ENCODE assay signal across 1 cellular context in the genomic region with DNA sequence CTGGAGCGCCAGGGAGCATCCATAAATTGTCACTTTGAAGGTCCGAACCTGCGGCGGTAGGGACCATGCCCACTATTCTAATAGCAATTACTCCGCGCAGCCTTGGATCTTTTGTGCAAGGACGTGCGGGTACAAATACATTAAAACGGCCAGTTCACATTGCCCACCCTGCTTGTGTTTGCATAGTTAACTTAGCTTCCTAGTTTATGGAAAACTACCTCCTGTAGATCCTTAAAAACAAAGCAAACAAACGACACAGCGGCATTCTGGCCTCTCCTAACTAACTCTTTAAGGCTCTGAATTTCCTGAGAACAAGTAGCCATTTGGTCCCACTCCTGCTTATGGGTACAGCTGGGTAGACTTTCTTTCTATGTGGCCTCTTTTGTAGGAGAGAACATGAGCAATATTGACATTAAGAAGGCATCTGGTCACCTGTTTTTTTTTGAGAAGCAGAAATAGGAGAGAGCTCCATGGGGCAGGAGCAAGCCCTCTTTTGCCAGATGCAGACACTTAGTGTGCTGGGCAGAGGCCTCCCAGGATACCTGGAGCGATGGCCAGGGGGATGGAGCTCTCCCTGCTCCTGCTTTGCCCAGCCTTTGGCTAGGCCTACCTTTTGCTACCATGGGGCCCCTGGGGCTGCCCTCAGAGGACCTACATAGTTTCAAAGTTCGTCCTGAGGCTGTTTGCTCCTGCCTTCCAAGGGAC.
TF ChIP-seq lines count a peak whose summit lies in the region.

No MANE protein-coding gene starts in this region.

TF ChIP-seq in HepG2, 621 proteins besides CTCF, POLR2A, EP300 and RAD21 (continued from another document and continues in another):
- TF ChIP-seq, protein P1, sequence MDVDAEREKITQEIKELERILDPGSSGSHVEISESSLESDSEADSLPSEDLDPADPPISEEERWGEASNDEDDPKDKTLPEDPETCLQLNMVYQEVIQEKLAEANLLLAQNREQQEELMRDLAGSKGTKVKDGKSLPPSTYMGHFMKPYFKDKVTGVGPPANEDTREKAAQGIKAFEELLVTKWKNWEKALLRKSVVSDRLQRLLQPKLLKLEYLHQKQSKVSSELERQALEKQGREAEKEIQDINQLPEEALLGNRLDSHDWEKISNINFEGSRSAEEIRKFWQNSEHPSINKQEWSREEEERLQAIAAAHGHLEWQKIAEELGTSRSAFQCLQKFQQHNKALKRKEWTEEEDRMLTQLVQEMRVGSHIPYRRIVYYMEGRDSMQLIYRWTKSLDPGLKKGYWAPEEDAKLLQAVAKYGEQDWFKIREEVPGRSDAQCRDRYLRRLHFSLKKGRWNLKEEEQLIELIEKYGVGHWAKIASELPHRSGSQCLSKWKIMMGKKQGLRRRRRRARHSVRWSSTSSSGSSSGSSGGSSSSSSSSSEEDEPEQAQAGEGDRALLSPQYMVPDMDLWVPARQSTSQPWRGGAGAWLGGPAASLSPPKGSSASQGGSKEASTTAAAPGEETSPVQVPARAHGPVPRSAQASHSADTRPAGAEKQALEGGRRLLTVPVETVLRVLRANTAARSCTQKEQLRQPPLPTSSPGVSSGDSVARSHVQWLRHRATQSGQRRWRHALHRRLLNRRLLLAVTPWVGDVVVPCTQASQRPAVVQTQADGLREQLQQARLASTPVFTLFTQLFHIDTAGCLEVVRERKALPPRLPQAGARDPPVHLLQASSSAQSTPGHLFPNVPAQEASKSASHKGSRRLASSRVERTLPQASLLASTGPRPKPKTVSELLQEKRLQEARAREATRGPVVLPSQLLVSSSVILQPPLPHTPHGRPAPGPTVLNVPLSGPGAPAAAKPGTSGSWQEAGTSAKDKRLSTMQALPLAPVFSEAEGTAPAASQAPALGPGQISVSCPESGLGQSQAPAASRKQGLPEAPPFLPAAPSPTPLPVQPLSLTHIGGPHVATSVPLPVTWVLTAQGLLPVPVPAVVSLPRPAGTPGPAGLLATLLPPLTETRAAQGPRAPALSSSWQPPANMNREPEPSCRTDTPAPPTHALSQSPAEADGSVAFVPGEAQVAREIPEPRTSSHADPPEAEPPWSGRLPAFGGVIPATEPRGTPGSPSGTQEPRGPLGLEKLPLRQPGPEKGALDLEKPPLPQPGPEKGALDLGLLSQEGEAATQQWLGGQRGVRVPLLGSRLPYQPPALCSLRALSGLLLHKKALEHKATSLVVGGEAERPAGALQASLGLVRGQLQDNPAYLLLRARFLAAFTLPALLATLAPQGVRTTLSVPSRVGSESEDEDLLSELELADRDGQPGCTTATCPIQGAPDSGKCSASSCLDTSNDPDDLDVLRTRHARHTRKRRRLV (CRISPR knock-in tag; IDR thresholded peaks at IDR 0.05), result 0 out of 2 replicates have a peak, but pooled peaks have one; percentile 39
- TF ChIP-seq ZNF33B (CRISPR knock-in tag; IDR thresholded peaks at IDR 0.05) (no peak), ZNF75D (CRISPR knock-in tag; IDR thresholded peaks at IDR 0.05; ENCODE audit: borderline replicate concordance) (no peak), ZNF780A (CRISPR knock-in tag; IDR thresholded peaks at IDR 0.05) (no peak), JARID2 (CRISPR knock-in tag; IDR thresholded peaks at IDR 0.05; ENCODE audit: insufficient replicate concordance) (no peak), SMC3 (IDR thresholded peaks at IDR 0.05; ENCODE audit: low read length) (peak; percentile 8; the same call in 1 of the 2 replicates), IRF2 (CRISPR knock-in tag; IDR thresholded peaks at IDR 0.05) (peak; percentile 41; the same call in 1 of the 2 replicates), HNRNPUL1 (IDR thresholded peaks at IDR 0.05; ENCODE audit: low read depth, low read length) (no peak), BCL6 (CRISPR knock-in tag; IDR thresholded peaks at IDR 0.05) (peak; percentile 67), SOX13 (IDR thresholded peaks at IDR 0.05) (no peak), SOX13 (CRISPR knock-in tag; conservative IDR thresholded peaks at IDR 0.05 in 1 of 2, IDR thresholded peaks at IDR 0.05 in 1 of 2) (peak in 1 of 2 experiments; percentile 51; a peak in 1 of 4 replicates), HNRNPL (IDR thresholded peaks at IDR 0.05; ENCODE audit: low read depth, low read length) (0 out of 2 replicates have a peak, but pooled peaks have one; percentile 45), FOXA3 (CRISPR knock-in tag; IDR thresholded peaks at IDR 0.05) (no peak), MXD4 (CRISPR knock-in tag; IDR thresholded peaks at IDR 0.05) (no peak), PHF21A (CRISPR knock-in tag; IDR thresholded peaks at IDR 0.05) (peak; percentile 77), GZF1 (CRISPR knock-in tag; IDR thresholded peaks at IDR 0.05) (peak; percentile 11; the same call in 1 of the 2 replicates), KDM5B (CRISPR knock-in tag; IDR thresholded peaks at IDR 0.05; ENCODE audit: borderline replicate concordance) (no peak), ZFP36L2 (CRISPR knock-in tag; IDR thresholded peaks at IDR 0.05) (no peak), POLR2AphosphoS5 (IDR thresholded peaks at IDR 0.05; ENCODE audit: low read depth, low read length) (peak; percentile 51), ZNF644 (CRISPR knock-in tag; IDR thresholded peaks at IDR 0.05; ENCODE audit: low read depth) (0 out of 2 replicates have a peak, but pooled peaks have one; percentile 45), RBM22 (optimal IDR thresholded peaks at IDR 0.05; ENCODE audit: low read length) (peak; percentile 21), KDM4B (CRISPR knock-in tag; IDR thresholded peaks at IDR 0.05) (0 out of 2 replicates have a peak, but pooled peaks have one; percentile 68), ZNF136 (CRISPR knock-in tag; IDR thresholded peaks at IDR 0.05; ENCODE audit: low read depth) (0 out of 2 replicates have a peak, but pooled peaks have one; percentile 21), MEF2D (CRISPR knock-in tag; IDR thresholded peaks at IDR 0.05) (0 out of 2 replicates have a peak, but pooled peaks have one; percentile 48), ZFP90 (CRISPR knock-in tag; IDR thresholded peaks at IDR 0.05; ENCODE audit: borderline replicate concordance) (no peak), RARG (CRISPR knock-in tag; IDR thresholded peaks at IDR 0.05; ENCODE audit: low read depth) (no peak), NCOA2 (CRISPR knock-in tag; IDR thresholded peaks at IDR 0.05) (peak; percentile 54; the same call in 1 of the 2 replicates), NR2F2 (IDR thresholded peaks at IDR 0.05; ENCODE audit: borderline replicate concordance, low read depth) (peak; percentile 46; the same call in 1 of the 2 replicates)
- TF ChIP-seq, protein P2, sequence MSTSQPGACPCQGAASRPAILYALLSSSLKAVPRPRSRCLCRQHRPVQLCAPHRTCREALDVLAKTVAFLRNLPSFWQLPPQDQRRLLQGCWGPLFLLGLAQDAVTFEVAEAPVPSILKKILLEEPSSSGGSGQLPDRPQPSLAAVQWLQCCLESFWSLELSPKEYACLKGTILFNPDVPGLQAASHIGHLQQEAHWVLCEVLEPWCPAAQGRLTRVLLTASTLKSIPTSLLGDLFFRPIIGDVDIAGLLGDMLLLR (CRISPR knock-in tag; IDR thresholded peaks at IDR 0.05), result no peak
- TF ChIP-seq, protein P3, sequence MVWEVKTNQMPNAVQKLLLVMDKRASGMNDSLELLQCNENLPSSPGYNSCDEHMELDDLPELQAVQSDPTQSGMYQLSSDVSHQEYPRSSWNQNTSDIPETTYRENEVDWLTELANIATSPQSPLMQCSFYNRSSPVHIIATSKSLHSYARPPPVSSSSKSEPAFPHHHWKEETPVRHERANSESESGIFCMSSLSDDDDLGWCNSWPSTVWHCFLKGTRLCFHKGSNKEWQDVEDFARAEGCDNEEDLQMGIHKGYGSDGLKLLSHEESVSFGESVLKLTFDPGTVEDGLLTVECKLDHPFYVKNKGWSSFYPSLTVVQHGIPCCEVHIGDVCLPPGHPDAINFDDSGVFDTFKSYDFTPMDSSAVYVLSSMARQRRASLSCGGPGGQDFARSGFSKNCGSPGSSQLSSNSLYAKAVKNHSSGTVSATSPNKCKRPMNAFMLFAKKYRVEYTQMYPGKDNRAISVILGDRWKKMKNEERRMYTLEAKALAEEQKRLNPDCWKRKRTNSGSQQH (CRISPR knock-in tag; IDR thresholded peaks at IDR 0.05; ENCODE audit: low read depth), result peak; percentile 38; the same call in 1 of the 2 replicates
- TF ChIP-seq, protein P4, sequence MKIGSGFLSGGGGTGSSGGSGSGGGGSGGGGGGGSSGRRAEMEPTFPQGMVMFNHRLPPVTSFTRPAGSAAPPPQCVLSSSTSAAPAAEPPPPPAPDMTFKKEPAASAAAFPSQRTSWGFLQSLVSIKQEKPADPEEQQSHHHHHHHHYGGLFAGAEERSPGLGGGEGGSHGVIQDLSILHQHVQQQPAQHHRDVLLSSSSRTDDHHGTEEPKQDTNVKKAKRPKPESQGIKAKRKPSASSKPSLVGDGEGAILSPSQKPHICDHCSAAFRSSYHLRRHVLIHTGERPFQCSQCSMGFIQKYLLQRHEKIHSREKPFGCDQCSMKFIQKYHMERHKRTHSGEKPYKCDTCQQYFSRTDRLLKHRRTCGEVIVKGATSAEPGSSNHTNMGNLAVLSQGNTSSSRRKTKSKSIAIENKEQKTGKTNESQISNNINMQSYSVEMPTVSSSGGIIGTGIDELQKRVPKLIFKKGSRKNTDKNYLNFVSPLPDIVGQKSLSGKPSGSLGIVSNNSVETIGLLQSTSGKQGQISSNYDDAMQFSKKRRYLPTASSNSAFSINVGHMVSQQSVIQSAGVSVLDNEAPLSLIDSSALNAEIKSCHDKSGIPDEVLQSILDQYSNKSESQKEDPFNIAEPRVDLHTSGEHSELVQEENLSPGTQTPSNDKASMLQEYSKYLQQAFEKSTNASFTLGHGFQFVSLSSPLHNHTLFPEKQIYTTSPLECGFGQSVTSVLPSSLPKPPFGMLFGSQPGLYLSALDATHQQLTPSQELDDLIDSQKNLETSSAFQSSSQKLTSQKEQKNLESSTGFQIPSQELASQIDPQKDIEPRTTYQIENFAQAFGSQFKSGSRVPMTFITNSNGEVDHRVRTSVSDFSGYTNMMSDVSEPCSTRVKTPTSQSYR (CRISPR knock-in tag; IDR thresholded peaks at IDR 0.05; ENCODE audit: borderline replicate concordance), result peak; percentile 53; the same call in 1 of the 2 replicates
- TF ChIP-seq, protein P5, sequence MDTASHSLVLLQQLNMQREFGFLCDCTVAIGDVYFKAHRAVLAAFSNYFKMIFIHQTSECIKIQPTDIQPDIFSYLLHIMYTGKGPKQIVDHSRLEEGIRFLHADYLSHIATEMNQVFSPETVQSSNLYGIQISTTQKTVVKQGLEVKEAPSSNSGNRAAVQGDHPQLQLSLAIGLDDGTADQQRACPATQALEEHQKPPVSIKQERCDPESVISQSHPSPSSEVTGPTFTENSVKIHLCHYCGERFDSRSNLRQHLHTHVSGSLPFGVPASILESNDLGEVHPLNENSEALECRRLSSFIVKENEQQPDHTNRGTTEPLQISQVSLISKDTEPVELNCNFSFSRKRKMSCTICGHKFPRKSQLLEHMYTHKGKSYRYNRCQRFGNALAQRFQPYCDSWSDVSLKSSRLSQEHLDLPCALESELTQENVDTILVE (CRISPR knock-in tag; IDR thresholded peaks at IDR 0.05), result no peak
- TF ChIP-seq, protein P6, sequence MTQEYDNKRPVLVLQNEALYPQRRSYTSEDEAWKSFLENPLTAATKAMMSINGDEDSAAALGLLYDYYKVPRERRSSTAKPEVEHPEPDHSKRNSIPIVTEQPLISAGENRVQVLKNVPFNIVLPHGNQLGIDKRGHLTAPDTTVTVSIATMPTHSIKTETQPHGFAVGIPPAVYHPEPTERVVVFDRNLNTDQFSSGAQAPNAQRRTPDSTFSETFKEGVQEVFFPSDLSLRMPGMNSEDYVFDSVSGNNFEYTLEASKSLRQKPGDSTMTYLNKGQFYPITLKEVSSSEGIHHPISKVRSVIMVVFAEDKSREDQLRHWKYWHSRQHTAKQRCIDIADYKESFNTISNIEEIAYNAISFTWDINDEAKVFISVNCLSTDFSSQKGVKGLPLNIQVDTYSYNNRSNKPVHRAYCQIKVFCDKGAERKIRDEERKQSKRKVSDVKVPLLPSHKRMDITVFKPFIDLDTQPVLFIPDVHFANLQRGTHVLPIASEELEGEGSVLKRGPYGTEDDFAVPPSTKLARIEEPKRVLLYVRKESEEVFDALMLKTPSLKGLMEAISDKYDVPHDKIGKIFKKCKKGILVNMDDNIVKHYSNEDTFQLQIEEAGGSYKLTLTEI (CRISPR knock-in tag; conservative IDR thresholded peaks at IDR 0.05), result no peak
- TF ChIP-seq, protein P7, sequence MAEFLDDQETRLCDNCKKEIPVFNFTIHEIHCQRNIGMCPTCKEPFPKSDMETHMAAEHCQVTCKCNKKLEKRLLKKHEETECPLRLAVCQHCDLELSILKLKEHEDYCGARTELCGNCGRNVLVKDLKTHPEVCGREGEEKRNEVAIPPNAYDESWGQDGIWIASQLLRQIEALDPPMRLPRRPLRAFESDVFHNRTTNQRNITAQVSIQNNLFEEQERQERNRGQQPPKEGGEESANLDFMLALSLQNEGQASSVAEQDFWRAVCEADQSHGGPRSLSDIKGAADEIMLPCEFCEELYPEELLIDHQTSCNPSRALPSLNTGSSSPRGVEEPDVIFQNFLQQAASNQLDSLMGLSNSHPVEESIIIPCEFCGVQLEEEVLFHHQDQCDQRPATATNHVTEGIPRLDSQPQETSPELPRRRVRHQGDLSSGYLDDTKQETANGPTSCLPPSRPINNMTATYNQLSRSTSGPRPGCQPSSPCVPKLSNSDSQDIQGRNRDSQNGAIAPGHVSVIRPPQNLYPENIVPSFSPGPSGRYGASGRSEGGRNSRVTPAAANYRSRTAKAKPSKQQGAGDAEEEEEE (CRISPR knock-in tag; IDR thresholded peaks at IDR 0.05; ENCODE audit: borderline replicate concordance), result 0 out of 2 replicates have a peak, but pooled peaks have one; percentile 33
- TF ChIP-seq, protein P8, sequence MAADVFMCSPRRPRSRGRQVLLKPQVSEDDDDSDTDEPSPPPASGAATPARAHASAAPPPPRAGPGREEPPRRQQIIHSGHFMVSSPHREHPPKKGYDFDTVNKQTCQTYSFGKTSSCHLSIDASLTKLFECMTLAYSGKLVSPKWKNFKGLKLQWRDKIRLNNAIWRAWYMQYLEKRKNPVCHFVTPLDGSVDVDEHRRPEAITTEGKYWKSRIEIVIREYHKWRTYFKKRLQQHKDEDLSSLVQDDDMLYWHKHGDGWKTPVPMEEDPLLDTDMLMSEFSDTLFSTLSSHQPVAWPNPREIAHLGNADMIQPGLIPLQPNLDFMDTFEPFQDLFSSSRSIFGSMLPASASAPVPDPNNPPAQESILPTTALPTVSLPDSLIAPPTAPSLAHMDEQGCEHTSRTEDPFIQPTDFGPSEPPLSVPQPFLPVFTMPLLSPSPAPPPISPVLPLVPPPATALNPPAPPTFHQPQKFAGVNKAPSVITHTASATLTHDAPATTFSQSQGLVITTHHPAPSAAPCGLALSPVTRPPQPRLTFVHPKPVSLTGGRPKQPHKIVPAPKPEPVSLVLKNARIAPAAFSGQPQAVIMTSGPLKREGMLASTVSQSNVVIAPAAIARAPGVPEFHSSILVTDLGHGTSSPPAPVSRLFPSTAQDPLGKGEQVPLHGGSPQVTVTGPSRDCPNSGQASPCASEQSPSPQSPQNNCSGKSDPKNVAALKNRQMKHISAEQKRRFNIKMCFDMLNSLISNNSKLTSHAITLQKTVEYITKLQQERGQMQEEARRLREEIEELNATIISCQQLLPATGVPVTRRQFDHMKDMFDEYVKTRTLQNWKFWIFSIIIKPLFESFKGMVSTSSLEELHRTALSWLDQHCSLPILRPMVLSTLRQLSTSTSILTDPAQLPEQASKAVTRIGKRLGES (CRISPR knock-in tag; IDR thresholded peaks at IDR 0.05; ENCODE audit: borderline replicate concordance), result no peak
- TF ChIP-seq, protein P9, sequence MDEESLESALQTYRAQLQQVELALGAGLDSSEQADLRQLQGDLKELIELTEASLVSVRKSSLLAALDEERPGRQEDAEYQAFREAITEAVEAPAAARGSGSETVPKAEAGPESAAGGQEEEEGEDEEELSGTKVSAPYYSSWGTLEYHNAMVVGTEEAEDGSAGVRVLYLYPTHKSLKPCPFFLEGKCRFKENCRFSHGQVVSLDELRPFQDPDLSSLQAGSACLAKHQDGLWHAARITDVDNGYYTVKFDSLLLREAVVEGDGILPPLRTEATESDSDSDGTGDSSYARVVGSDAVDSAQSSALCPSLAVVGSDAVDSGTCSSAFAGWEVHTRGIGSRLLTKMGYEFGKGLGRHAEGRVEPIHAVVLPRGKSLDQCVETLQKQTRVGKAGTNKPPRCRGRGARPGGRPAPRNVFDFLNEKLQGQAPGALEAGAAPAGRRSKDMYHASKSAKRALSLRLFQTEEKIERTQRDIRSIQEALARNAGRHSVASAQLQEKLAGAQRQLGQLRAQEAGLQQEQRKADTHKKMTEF (CRISPR knock-in tag; IDR thresholded peaks at IDR 0.05), result 0 out of 2 replicates have a peak, but pooled peaks have one; percentile 29
